1 cellular context compared by ENCODE assay signal in genomic region chr22:41446639-41447434, GRCh38.
A peak's percentile ranks its signal among the peaks of the same experiment; 100 is the strongest.
TF ChIP-seq lines count a peak whose summit lies in the region.

TSS of gene TOB2 (minus strand) at chr22:41446801. CDS start at chr22:41437345, 9,456 bp downstream.

TF ChIP-seq in HEK293, 187 proteins besides CTCF, POLR2A, EP300 and RAD21 (continued from another document):
- peak; percentile 87 for TF ChIP-seq ZNF423 (tag by site-specific recombination; IDR thresholded peaks at IDR 0.05)
- TF ChIP-seq ZNF501 (tag by site-specific recombination; IDR thresholded peaks at IDR 0.05) = peak; percentile 99
- TF ChIP-seq ZNF18 (tag by site-specific recombination; IDR thresholded peaks at IDR 0.05) = peak; percentile 65
- TF ChIP-seq ZNF16 (tag by site-specific recombination; IDR thresholded peaks at IDR 0.05; ENCODE audit: low read depth) = no peak
- TF ChIP-seq ZFP69B (tag by site-specific recombination; IDR thresholded peaks at IDR 0.05) = peak; percentile 94
- peak; percentile 36; the same call in 1 of the 2 replicates for TF ChIP-seq OVOL3 (tag by site-specific recombination; IDR thresholded peaks at IDR 0.05)
- TF ChIP-seq ZNF621 (tag by site-specific recombination; IDR thresholded peaks at IDR 0.05) = no peak
- TF ChIP-seq ZNF792 (tag by site-specific recombination; IDR thresholded peaks at IDR 0.05) = peak; percentile 79
- TF ChIP-seq ZNF645 (tag by site-specific recombination; IDR thresholded peaks at IDR 0.05) = peak; percentile 80
- TF ChIP-seq ZNF785 (tag by site-specific recombination; IDR thresholded peaks at IDR 0.05) = peak; percentile 88; the same call in 1 of the 2 replicates
- TF ChIP-seq ZNF449 (tag by site-specific recombination; IDR thresholded peaks at IDR 0.05) = peak; percentile 45
- no peak for TF ChIP-seq ZNF560 (tag by site-specific recombination; IDR thresholded peaks at IDR 0.05; ENCODE audit: borderline replicate concordance)
- TF ChIP-seq ZNF658 (tag by site-specific recombination; IDR thresholded peaks at IDR 0.05) = no peak
- TF ChIP-seq ZNF138 (tag by site-specific recombination; IDR thresholded peaks at IDR 0.05; ENCODE audit: borderline replicate concordance) = no peak
- peak; percentile 99 for TF ChIP-seq ZXDB (tag by site-specific recombination; IDR thresholded peaks at IDR 0.05)
- TF ChIP-seq KLF10 (tag by site-specific recombination; IDR thresholded peaks at IDR 0.05) = peak; percentile 96
- no peak for TF ChIP-seq ZNF555 (tag by site-specific recombination; conservative IDR thresholded peaks at IDR 0.05)
- TF ChIP-seq ZNF639 (tag by site-specific recombination; IDR thresholded peaks at IDR 0.05) = peak; percentile 95
- no peak for TF ChIP-seq HOXA7 (CRISPR knock-in tag; IDR thresholded peaks at IDR 0.05; ENCODE audit: borderline replicate concordance)
- no peak for TF ChIP-seq ZNF416 (tag by site-specific recombination; IDR thresholded peaks at IDR 0.05)
- TF ChIP-seq PATZ1 (tag by site-specific recombination; IDR thresholded peaks at IDR 0.05) = peak; percentile 97
- TF ChIP-seq PRDM2 (tag by site-specific recombination; IDR thresholded peaks at IDR 0.05; ENCODE audit: borderline replicate concordance) = 0 out of 2 replicates have a peak, but pooled peaks have one; percentile 28
- no peak for TF ChIP-seq ZNF280C (tag by site-specific recombination; IDR thresholded peaks at IDR 0.05)
- no peak for TF ChIP-seq ZNF521 (tag by site-specific recombination; IDR thresholded peaks at IDR 0.05)
- TF ChIP-seq KLF16 (tag by site-specific recombination; IDR thresholded peaks at IDR 0.05) = peak; percentile 100
- peak; percentile 89 for TF ChIP-seq ZBTB21 (tag by site-specific recombination; IDR thresholded peaks at IDR 0.05)
- no peak for TF ChIP-seq TCF7L2 (IDR thresholded peaks at IDR 0.05; ENCODE audit: borderline replicate concordance, low read depth, low read length)
- TF ChIP-seq ZNF580 (tag by site-specific recombination; IDR thresholded peaks at IDR 0.05) = peak; percentile 88; the same call in 1 of the 2 replicates
- no peak; the same call in none of the 2 replicates for TF ChIP-seq MZF1 (tag by site-specific recombination; IDR thresholded peaks at IDR 0.05; ENCODE audit: borderline replicate concordance)
- no peak for TF ChIP-seq ZNF426 (tag by site-specific recombination; IDR thresholded peaks at IDR 0.05)
- no peak for TF ChIP-seq SETDB1 (IDR thresholded peaks at IDR 0.05; ENCODE audit: insufficient read length, low read length)
- peak; percentile 98 for TF ChIP-seq ZNF24 (tag by site-specific recombination; IDR thresholded peaks at IDR 0.05)
- 0 out of 2 replicates have a peak, but pooled peaks have one; percentile 18 for TF ChIP-seq MEIS1 (CRISPR knock-in tag; IDR thresholded peaks at IDR 0.05; ENCODE audit: borderline replicate concordance)
- peak; percentile 98 for TF ChIP-seq ZEB2 (tag by site-specific recombination; IDR thresholded peaks at IDR 0.05)
- TF ChIP-seq KLF7 (tag by site-specific recombination; IDR thresholded peaks at IDR 0.05; ENCODE audit: borderline replicate concordance) = peak; percentile 99
- TF ChIP-seq ZBTB8A (tag by site-specific recombination; IDR thresholded peaks at IDR 0.05) = peak; percentile 89
- TF ChIP-seq IKZF3 (tag by site-specific recombination; IDR thresholded peaks at IDR 0.05) = peak; percentile 88
- no peak for TF ChIP-seq RBAK (tag by site-specific recombination; IDR thresholded peaks at IDR 0.05)
- TF ChIP-seq ZNF514 (tag by site-specific recombination; IDR thresholded peaks at IDR 0.05) = no peak
- TF ChIP-seq ZNF214 (tag by site-specific recombination; IDR thresholded peaks at IDR 0.05; ENCODE audit: borderline replicate concordance) = no peak
- TF ChIP-seq PRDM4 (tag by site-specific recombination; IDR thresholded peaks at IDR 0.05) = peak; percentile 87
- no peak for TF ChIP-seq ZNF626 (tag by site-specific recombination; IDR thresholded peaks at IDR 0.05)
- peak; percentile 75 for TF ChIP-seq ZNF239 (tag by site-specific recombination; IDR thresholded peaks at IDR 0.05)
- TF ChIP-seq ZNF776 (tag by site-specific recombination; IDR thresholded peaks at IDR 0.05; ENCODE audit: borderline replicate concordance) = no peak
- TF ChIP-seq ZNF266 (tag by site-specific recombination; IDR thresholded peaks at IDR 0.05; ENCODE audit: low read depth) = no peak
